ENCODE assay signal across 1 cellular context in the genomic region with DNA sequence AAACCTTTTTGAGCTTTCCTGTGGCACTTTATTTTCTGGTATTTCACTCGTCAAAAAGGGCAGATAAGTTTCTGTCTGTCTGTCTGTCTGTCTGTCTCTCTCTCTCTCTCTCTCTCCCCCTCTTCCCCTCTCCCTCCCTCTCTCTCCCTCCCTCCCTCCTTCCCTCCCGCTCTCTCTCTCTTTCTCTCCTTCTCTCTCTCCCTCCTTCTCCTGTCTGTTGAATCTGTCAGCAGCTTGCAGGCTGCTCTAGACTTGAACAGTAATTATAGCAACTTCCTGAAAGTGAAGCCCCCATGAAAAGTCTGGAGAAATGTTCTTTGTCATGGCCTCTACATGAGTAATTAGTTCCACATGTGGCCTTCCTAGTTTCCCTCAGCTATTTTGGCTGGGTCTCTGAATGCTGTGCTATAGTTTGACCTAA.
TF ChIP-seq lines count a peak whose summit lies in the region.

No MANE protein-coding gene starts in this region.

TF ChIP-seq in endothelial cell of umbilical vein, 7 proteins besides CTCF, POLR2A, EP300 and RAD21:
- TF ChIP-seq POLR2AphosphoS5 (IDR thresholded peaks at IDR 0.05; ENCODE audit: insufficient read depth, low read depth, low read length) (no peak), GATA2 (IDR thresholded peaks at IDR 0.05; ENCODE audit: insufficient read depth, insufficient read length, low read depth, low read length) (no peak), EZH2 (IDR thresholded peaks at IDR 0.05; ENCODE audit: borderline replicate concordance, low read depth, low read length, severe bottlenecking) (no peak), FOS (IDR thresholded peaks at IDR 0.05; ENCODE audit: borderline replicate concordance, insufficient read depth, low read length) (no peak), JUN (IDR thresholded peaks at IDR 0.05; ENCODE audit: borderline replicate concordance, insufficient read depth, insufficient read length, low read depth) (no peak), MYC (IDR thresholded peaks at IDR 0.05; ENCODE audit: low read depth, low read length) (no peak)
- TF ChIP-seq, protein P1, sequence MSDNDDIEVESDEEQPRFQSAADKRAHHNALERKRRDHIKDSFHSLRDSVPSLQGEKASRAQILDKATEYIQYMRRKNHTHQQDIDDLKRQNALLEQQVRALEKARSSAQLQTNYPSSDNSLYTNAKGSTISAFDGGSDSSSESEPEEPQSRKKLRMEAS (IDR thresholded peaks at IDR 0.05; ENCODE audit: insufficient read depth, insufficient read length) = no peak
